ENCODE assay signal across 8 cellular contexts in genomic region chr20:53592501-53593465, GRCh38. TPM values are rescaled to one million over a fixed set of nuclear protein-coding genes. Genes with fewer than 3 reads are reported as not detected.
DNase-seq lines count a peak whose midpoint lies in the region; ATAC-seq, FAIRE-seq and TF ChIP-seq lines count a peak whose summit lies in the region.
"Not testable (repeated sequence)": the region's sequence is repeated elsewhere in the genome, so short reads cannot be mapped to it uniquely, and the experiment has no call there.

No MANE protein-coding gene starts in this region.

- in situ Hi-C loops in gastrocnemius medialis (cut with MboI; ENCODE audit: low sequenced_read_pairs in 4 of 4): loop anchor here in 2 of 4 donors (25.0 kb wide), 1 partner anchor 620 kb away; the partner anchor contains the start of gene PFDN4 (in 2 of the 2)

- intact Hi-C loops in PC-9 (cut with micrococcal nuclease; ENCODE audit: unreplicated experiment) (loop anchor here (2.0 to 5.0 kb wide), 3 partner anchors 146 to 325 kb away; no protein-coding TSS in a partner anchor), gastrocnemius medialis (cut with DNase I; ENCODE audit: low total_unique reads) (loop anchor here (5.0 to 10.0 kb wide), 3 partner anchors 62 to 235 kb away; no protein-coding TSS in a partner anchor)

- H3K4me3 ChIP-seq in A549 (peak overlapping the region; percentile 94), PC-9 (peak overlapping the region; percentile 99), kidney epithelial cell (ENCODE audit: low read depth, low read length) (peak overlapping the region; percentile 88), gastrocnemius medialis (peak overlapping the region; percentile 89 to 95 (median 94))

- not testable (repeated sequence) for H2AFZ ChIP-seq in PC-9

- CTCF ChIA-PET in A549 (lab: Yijun Ruan, JAX): interaction anchor here (0.6 to 2.3 kb wide), 3 partner anchors 11 to 570 kb away, joined by 3 to 6 read pairs (median 3); no protein-coding TSS in a partner anchor
- CTCF ChIA-PET in PC-9 (lab: Charles Lee): not testable (repeated sequence)

- peaks cover 37% of the 10 kb centered on the region for H3K4me1 ChIP-seq in A549
- peaks cover 59% of the 10 kb centered on the region for H3K4me1 ChIP-seq in PC-9 (replicated peaks; ENCODE audit: insufficient read depth)
- peaks cover 16 to 40% of the 10 kb centered on the region in 2 donors for H3K4me1 ChIP-seq in gastrocnemius medialis

- ATAC-seq in A549: peak; percentile 31 to 61; a peak in 5 of 6 replicates
- peak; percentile 30 for ATAC-seq in GM18873 (IDR thresholded peaks at IDR 0.05; ENCODE audit: low FRiP score, unreplicated experiment)
- ATAC-seq in HG03159 (IDR thresholded peaks at IDR 0.05; ENCODE audit: unreplicated experiment): peak; percentile 26
- peak; percentile 26 to 30 for ATAC-seq in gastrocnemius medialis

- TF ChIP-seq CTCF in A549 (IDR thresholded peaks at IDR 0.05); PC-9 (conservative IDR thresholded peaks at IDR 0.05); kidney epithelial cell (IDR thresholded peaks at IDR 0.05; ENCODE audit: insufficient read depth, low read length, poor library complexity, severe bottlenecking); gastrocnemius medialis (IDR thresholded peaks at IDR 0.05 in 4 of 5, conservative IDR thresholded peaks at IDR 0.05 in 1 of 5): not testable (repeated sequence)

- DNase-seq in A549 (ENCODE audit: low read depth in 1 of 2, low spot score in 1 of 2) (peak in 1 of 2 experiments; percentile 70), PC-9 (peak; percentile 37 to 52), activated T-cell treated with anti-CD3 and anti-CD28 coated beads for 24 hours (ENCODE audit: low read depth) (peak; percentile 43), ecto neural progenitor cell (ENCODE audit: low spot score) (peak; percentile 72), gastrocnemius medialis (peak in 1 of 2 donors; percentile 52)
- not testable (repeated sequence) for DNase-seq in kidney epithelial cell (ENCODE audit: low read depth)

- TF ChIP-seq POLR2A in A549 (IDR thresholded peaks at IDR 0.05; ENCODE audit: low read length): not testable (repeated sequence)
- peak; percentile 21 to 36 for TF ChIP-seq POLR2A in gastrocnemius medialis (IDR thresholded peaks at IDR 0.05)

- TF ChIP-seq RAD21 in A549 (conservative IDR thresholded peaks at IDR 0.05 in 1 of 2, IDR thresholded peaks at IDR 0.05 in 1 of 2): not testable (repeated sequence)

- H3K4me2 ChIP-seq in A549: peak overlapping the region; percentile 99
- H3K4me2 ChIP-seq in PC-9: peak overlapping the region; percentile 94

- not testable (repeated sequence) for H3K9me3 ChIP-seq in A549; PC-9 (ENCODE audit: insufficient read depth, low read depth); gastrocnemius medialis

- not testable (repeated sequence) for H3K36me3 ChIP-seq in PC-9 (ENCODE audit: low read depth); kidney epithelial cell (ENCODE audit: control insufficient read depth, insufficient read depth, low read length); gastrocnemius medialis

- 1% methylated on average over 45 of the region's 73 CpGs for whole genome bisulfite sequencing in A549 (ENCODE audit: missing lambda C conversion rate)

- H3F3A ChIP-seq in PC-9 (ENCODE audit: insufficient read depth, low read depth): peaks cover 33% of the 10 kb centered on the region

- not testable (repeated sequence) for H4K20me1 ChIP-seq in PC-9 (ENCODE audit: insufficient read depth)

- H3K27me3 ChIP-seq in PC-9 (ENCODE audit: insufficient read depth, low read depth); kidney epithelial cell (ENCODE audit: control insufficient read depth, insufficient read depth, low read length); gastrocnemius medialis: not testable (repeated sequence)

- BruUV-seq in PC-9 (replicated peaks; lab: Mats Ljungman, UMichigan): TSS peak; percentile 58

- POLR2A ChIA-PET in A549 (lab: Yijun Ruan, JAX): interaction anchor here (0.7 to 5.3 kb wide), 17 partner anchors 10 to 322 kb away, joined by 3 to 69 read pairs (median 6); no protein-coding TSS in a partner anchor
- POLR2A ChIA-PET in PC-9 (lab: Charles Lee; ENCODE audit: unreplicated experiment): interaction anchor here (0.6 to 1.3 kb wide), 3 partner anchors 17 to 155 kb away, joined by 4 to 11 read pairs (median 11); no protein-coding TSS in a partner anchor

- not testable (repeated sequence) for H3K9me2 ChIP-seq in PC-9 (ENCODE audit: insufficient read depth)

- peaks cover 82% of the 10 kb centered on the region for H3K79me2 ChIP-seq in PC-9 (ENCODE audit: low read depth)

- H3K27ac ChIP-seq in A549: peak overlapping the region; percentile 99 to 100
- peak overlapping the region; percentile 98 for H3K27ac ChIP-seq in PC-9
- H3K27ac ChIP-seq in gastrocnemius medialis: peak overlapping the region; percentile 97 to 100 (median 98)

- not testable (repeated sequence) for FAIRE-seq in A549 (lab: Jason Lieb, UNC)

- TF ChIP-seq EP300 in A549 (IDR thresholded peaks at IDR 0.05): not testable (repeated sequence)

TF ChIP-seq in A549, 52 proteins besides CTCF, POLR2A, EP300 and RAD21:
- TF ChIP-seq TP53 (CRISPR knock-in tag; IDR thresholded peaks at IDR 0.05) (peak; percentile 30; the same call in 1 of the 2 replicates), HOXA7 (CRISPR knock-in tag; IDR thresholded peaks at IDR 0.05) (0 out of 2 replicates have a peak, but pooled peaks have one; percentile 55), GATA3 (IDR thresholded peaks at IDR 0.05; ENCODE audit: borderline replicate concordance) (peak; percentile 21; the same call in 1 of the 2 replicates), TFCP2L1 (CRISPR knock-in tag; IDR thresholded peaks at IDR 0.05) (peak; percentile 87; the same call in 1 of the 2 replicates), RARB (CRISPR knock-in tag; IDR thresholded peaks at IDR 0.05) (peak; percentile 29; the same call in 1 of the 2 replicates), PBX3 (IDR thresholded peaks at IDR 0.05) (peak; percentile 21; the same call in 1 of the 2 replicates)

RNA-seq across cellular contexts. Expression of gene ZNF217, which starts 0.9 kb away (rescaled TPM):
- polyA plus RNA-seq in A549 (2011; rRNA removed) (22.2 and 29.5 TPM in 2 replicates), A549 (2017; fragmentation: RNase III; extraction: RNeasy Plus Mini Kit Qiagen cat#74134 plus additional on column Dnase treatment) (28.1 to 30.5 TPM (median 29.9 TPM) in 3 replicates)
- polyA plus RNA-seq in A549 (2012; cell fraction: cytosol; rRNA removed): 6.8 and 8.8 TPM in 2 replicates
- polyA plus RNA-seq in A549 (2012; cell fraction: nucleus; rRNA removed): 8.9 and 11.6 TPM in 2 replicates
- polyA minus RNA-seq in A549 (2011; rRNA and poly(A)+ RNA removed): 48.5 and 50.5 TPM in 2 replicates
- total RNA-seq in PC-9 (2021) (63.8 and 67.3 TPM in 2 replicates), kidney epithelial cell (40.0 and 40.8 TPM in 2 replicates), gastrocnemius medialis (1 to 10 TPM; 4.1 to 5.9 (median 4.7) TPM)
